Comparison of ENCODE assay signal across 2 cellular contexts in genomic region chr10:72326665-72327603, GRCh38.
TF ChIP-seq lines count a peak whose summit lies in the region.

No MANE protein-coding gene starts in this region.

TF ChIP-seq in HCT116, 20 proteins besides CTCF, POLR2A, EP300 and RAD21:
- peak; percentile 61 for TF ChIP-seq POLR2AphosphoS5 (IDR thresholded peaks at IDR 0.05; ENCODE audit: low read depth, low read length)

TF ChIP-seq in H1, 55 proteins besides CTCF, POLR2A, EP300 and RAD21:
- TF ChIP-seq TBP (IDR thresholded peaks at IDR 0.05; ENCODE audit: low read depth, low read length), result 0 out of 2 replicates have a peak, but pooled peaks have one; percentile 35
